ENCODE assay signal across 9 cellular contexts in genomic region chr3:141659821-141660597, GRCh38.
A peak's percentile ranks its signal among the peaks of the same experiment; 100 is the strongest.
DNase-seq lines count a peak whose midpoint lies in the region; ATAC-seq, FAIRE-seq and TF ChIP-seq lines count a peak whose summit lies in the region.
"Had no signal": no experiment of that assay in that cellular context is flagged by ENCODE, and none has a peak within 500 bp of the region (broad histone marks: within the 10 kb centered on the region; RNA-seq: fewer than 3 reads in every experiment).

No MANE protein-coding gene starts in this region.

- POLR2A ChIA-PET in K562 (lab: Yijun Ruan, JAX), result interaction anchor here (0.5 to 2.2 kb wide), 2 partner anchors 21 to 143 kb away, joined by 3 to 7 read pairs; no protein-coding TSS in a partner anchor

- TF ChIP-seq EP300 in K562 (IDR thresholded peaks at IDR 0.05; ENCODE audit: low read length) (no peak), sigmoid colon (IDR thresholded peaks at IDR 0.05) (no peak)

- H3K36me3 ChIP-seq in K562 (ENCODE audit: control insufficient read depth, insufficient read depth, low read length) (no peaks in the 10 kb centered on the region), sigmoid colon (no peaks in the 10 kb centered on the region)

- TF ChIP-seq CTCF in K562 (IDR thresholded peaks at IDR 0.05 in 2 of 3, conservative IDR thresholded peaks at IDR 0.05 in 1 of 3; ENCODE audit: insufficient read depth in 2 of 3, low read depth in 1 of 3, low read length in 3 of 3), result no peak
- TF ChIP-seq CTCF in sigmoid colon (IDR thresholded peaks at IDR 0.05), result no peak

- no peaks in the 10 kb centered on the region for H3K9me1 ChIP-seq in K562 (ENCODE audit: control insufficient read depth, insufficient read depth, low read length)

- H3K9me3 ChIP-seq in K562 (replicated peaks; ENCODE audit: control insufficient read depth, insufficient read depth, low read depth, low read length) (no peaks in the 10 kb centered on the region), sigmoid colon (no peaks in the 10 kb centered on the region)

- H2AFZ ChIP-seq in K562 (ENCODE audit: low read depth, low read length), result peak overlapping the region; percentile 86

- intact Hi-C loops in K562 (cut with micrococcal nuclease) (no loop called here), sigmoid colon (cut with DNase I) (loop anchor here (2.0 to 10.0 kb wide), 5 partner anchors 77 to 565 kb away; partner anchors contain the start of genes GK5, RASA2 and RNF7)

- ATAC-seq in K562 (peak; percentile 90), GM19035 (IDR thresholded peaks at IDR 0.05; ENCODE audit: unreplicated experiment) (no peak)

- no TSS peak for BruUV-seq in K562 (replicated peaks; lab: Mats Ljungman, UMichigan)

- in situ Hi-C loops in K562 (cut with MboI), result no loop called here

- H3K27me3 ChIP-seq in K562 (ENCODE audit: control insufficient read depth in 2 of 2, insufficient read depth in 2 of 2, low read length in 2 of 2) (peaks cover 16 to 29% of the 10 kb centered on the region in 2 experiments), sigmoid colon (no peaks in the 10 kb centered on the region)

- peak overlapping the region in 1 of 2 experiments; percentile 87; a peak in 2 of 4 replicates for H3K9ac ChIP-seq in K562 (ENCODE audit: insufficient read depth in 1 of 2, low read depth in 2 of 2, low read length in 2 of 2)

- H3K79me2 ChIP-seq in K562 (ENCODE audit: control insufficient read depth, insufficient read depth, low read length), result no peaks in the 10 kb centered on the region

- WGBS in K562 (ENCODE audit: insufficient coverage, low coverage, missing lambda C conversion rate), result 12% methylated on average over 41 of the region's 64 CpGs
- 1 to 3% methylated on average over 64 of the region's 64 CpGs for WGBS in sigmoid colon, 2 donors

- no peak overlapping the region for H3K27ac ChIP-seq in K562 (ENCODE audit: extremely low read depth, low read depth, low read length)
- peak overlapping the region; percentile 64 to 94 (median 88) for H3K27ac ChIP-seq in sigmoid colon

- FAIRE-seq in K562 (lab: Jason Lieb, UNC), result no peak
- FAIRE-seq: G401.6 had no signal

- TF ChIP-seq POLR2A in K562 (conservative IDR thresholded peaks at IDR 0.05), result no peak
- TF ChIP-seq POLR2A in sigmoid colon (IDR thresholded peaks at IDR 0.05), result peak; percentile 73 to 83

- CTCF ChIA-PET in K562 (lab: Yijun Ruan, JAX; ENCODE audit: low intra/inter-chr PET ratio), result no interaction called here

- H3K4me1 ChIP-seq in K562 (replicated peaks in 1 of 2; ENCODE audit: control insufficient read depth in 2 of 2, insufficient read depth in 2 of 2, low read length in 2 of 2) (peaks cover 13 to 20% of the 10 kb centered on the region in 2 experiments; a peak in 4 of 5 replicates), sigmoid colon (peaks cover 0 to 52% (median 42%) of the 10 kb centered on the region in 4 donors)

- no peak for TF ChIP-seq RAD21 in K562 (CRISPR knock-in tag; conservative IDR thresholded peaks at IDR 0.05 in 1 of 2, IDR thresholded peaks at IDR 0.05 in 1 of 2)

- DNase-seq in NCI-H748 (lab: John Stamatoyannopoulos, UW; ENCODE audit: unreplicated experiment) (peak; percentile 55), NCI-H748 treated with DMSO at 0.1 percent for 48 hours (lab: John Stamatoyannopoulos, UW) (no peak), NCI-H2107 (lab: John Stamatoyannopoulos, UW) (peak; percentile 51), K562 (ENCODE audit: extremely low read depth in 1 of 4, low spot score in 3 of 4) (peak; percentile 29 to 47 (median 37)), iPS-NIHi7 (ENCODE audit: extremely low spot score) (peak; percentile 69), sigmoid colon (peak; percentile 90), activated gamma-delta T cell (lab: John Stamatoyannopoulos, UW) (no peak)

- peak overlapping the region; percentile 27 for H3K4me3 ChIP-seq in K562
- H3K4me3 ChIP-seq in sigmoid colon, result peak overlapping the region; percentile 53 to 73 (median 58)

- no peaks in the 10 kb centered on the region for H4K20me1 ChIP-seq in K562 (replicated peaks; ENCODE audit: control insufficient read depth, insufficient read depth, low read length)

- peak overlapping the region; percentile 71 for H3K4me2 ChIP-seq in K562 (ENCODE audit: insufficient read depth, low read length)

TF ChIP-seq in K562, 482 proteins besides CTCF, POLR2A, EP300 and RAD21 (continues in another document):
- TF ChIP-seq GMEB1 (CRISPR knock-in tag; IDR thresholded peaks at IDR 0.05), result no peak
- TF ChIP-seq L3MBTL2 (IDR thresholded peaks at IDR 0.05), result peak; percentile 80
- no peak for TF ChIP-seq FOXJ2 (tag; IDR thresholded peaks at IDR 0.05)
- TF ChIP-seq MAZ (CRISPR knock-in tag; conservative IDR thresholded peaks at IDR 0.05 in 1 of 2, IDR thresholded peaks at IDR 0.05 in 1 of 2), result peak in 1 of 2 experiments; percentile 23; a peak in 1 of 4 replicates
- no peak for TF ChIP-seq SAFB2 (IDR thresholded peaks at IDR 0.05; ENCODE audit: borderline replicate concordance, low read depth, low read length, severe bottlenecking)
- TF ChIP-seq ZNF586 (CRISPR knock-in tag; conservative IDR thresholded peaks at IDR 0.05), result no peak
- TF ChIP-seq SIN3A (IDR thresholded peaks at IDR 0.05; ENCODE audit: borderline replicate concordance in 2 of 2, control insufficient read depth in 1 of 2, low read depth in 2 of 2, low read length in 2 of 2), result no peak
- TF ChIP-seq ZZZ3 (IDR thresholded peaks at IDR 0.05), result no peak
- TF ChIP-seq PRMT5 (CRISPR knock-in tag; IDR thresholded peaks at IDR 0.05), result no peak
- no peak for TF ChIP-seq MECOM (CRISPR knock-in tag; IDR thresholded peaks at IDR 0.05)
- TF ChIP-seq KDM5B (IDR thresholded peaks at IDR 0.05; ENCODE audit: insufficient replicate concordance, low read depth, low read length), result peak; percentile 47
- TF ChIP-seq SRF (CRISPR knock-in tag; IDR thresholded peaks at IDR 0.05), result no peak
- TF ChIP-seq MTA1 (IDR thresholded peaks at IDR 0.05; ENCODE audit: borderline replicate concordance), result no peak
- no peak for TF ChIP-seq XRCC3 (IDR thresholded peaks at IDR 0.05)
- TF ChIP-seq ZNF436 (CRISPR knock-in tag; IDR thresholded peaks at IDR 0.05), result no peak
- TF ChIP-seq, protein P1, sequence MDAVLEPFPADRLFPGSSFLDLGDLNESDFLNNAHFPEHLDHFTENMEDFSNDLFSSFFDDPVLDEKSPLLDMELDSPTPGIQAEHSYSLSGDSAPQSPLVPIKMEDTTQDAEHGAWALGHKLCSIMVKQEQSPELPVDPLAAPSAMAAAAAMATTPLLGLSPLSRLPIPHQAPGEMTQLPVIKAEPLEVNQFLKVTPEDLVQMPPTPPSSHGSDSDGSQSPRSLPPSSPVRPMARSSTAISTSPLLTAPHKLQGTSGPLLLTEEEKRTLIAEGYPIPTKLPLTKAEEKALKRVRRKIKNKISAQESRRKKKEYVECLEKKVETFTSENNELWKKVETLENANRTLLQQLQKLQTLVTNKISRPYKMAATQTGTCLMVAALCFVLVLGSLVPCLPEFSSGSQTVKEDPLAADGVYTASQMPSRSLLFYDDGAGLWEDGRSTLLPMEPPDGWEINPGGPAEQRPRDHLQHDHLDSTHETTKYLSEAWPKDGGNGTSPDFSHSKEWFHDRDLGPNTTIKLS (IDR thresholded peaks at IDR 0.05; ENCODE audit: borderline replicate concordance, low read depth), result peak; percentile 50; the same call in 1 of the 2 replicates
- TF ChIP-seq, protein P2, sequence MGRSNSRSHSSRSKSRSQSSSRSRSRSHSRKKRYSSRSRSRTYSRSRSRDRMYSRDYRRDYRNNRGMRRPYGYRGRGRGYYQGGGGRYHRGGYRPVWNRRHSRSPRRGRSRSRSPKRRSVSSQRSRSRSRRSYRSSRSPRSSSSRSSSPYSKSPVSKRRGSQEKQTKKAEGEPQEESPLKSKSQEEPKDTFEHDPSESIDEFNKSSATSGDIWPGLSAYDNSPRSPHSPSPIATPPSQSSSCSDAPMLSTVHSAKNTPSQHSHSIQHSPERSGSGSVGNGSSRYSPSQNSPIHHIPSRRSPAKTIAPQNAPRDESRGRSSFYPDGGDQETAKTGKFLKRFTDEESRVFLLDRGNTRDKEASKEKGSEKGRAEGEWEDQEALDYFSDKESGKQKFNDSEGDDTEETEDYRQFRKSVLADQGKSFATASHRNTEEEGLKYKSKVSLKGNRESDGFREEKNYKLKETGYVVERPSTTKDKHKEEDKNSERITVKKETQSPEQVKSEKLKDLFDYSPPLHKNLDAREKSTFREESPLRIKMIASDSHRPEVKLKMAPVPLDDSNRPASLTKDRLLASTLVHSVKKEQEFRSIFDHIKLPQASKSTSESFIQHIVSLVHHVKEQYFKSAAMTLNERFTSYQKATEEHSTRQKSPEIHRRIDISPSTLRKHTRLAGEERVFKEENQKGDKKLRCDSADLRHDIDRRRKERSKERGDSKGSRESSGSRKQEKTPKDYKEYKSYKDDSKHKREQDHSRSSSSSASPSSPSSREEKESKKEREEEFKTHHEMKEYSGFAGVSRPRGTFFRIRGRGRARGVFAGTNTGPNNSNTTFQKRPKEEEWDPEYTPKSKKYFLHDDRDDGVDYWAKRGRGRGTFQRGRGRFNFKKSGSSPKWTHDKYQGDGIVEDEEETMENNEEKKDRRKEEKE (IDR thresholded peaks at IDR 0.05; ENCODE audit: borderline replicate concordance in 1 of 2, control insufficient read depth in 1 of 2, low read depth in 2 of 2, low read length in 1 of 2), result no peak
- TF ChIP-seq CHD4 (IDR thresholded peaks at IDR 0.05; ENCODE audit: insufficient read depth, insufficient replicate concordance, low read depth, low read length, poor library complexity, severe bottlenecking), result no peak

Comparison
In these comparisons a context has a peak if more than half of its experiments do, and no peak if none do; other contexts are left out.
1. DNase-seq: peak in NCI-H748 (single experiment), NCI-H2107 (single experiment), K562 (4 of 4), iPS-NIHi7 (single experiment) and sigmoid colon (single experiment); none in NCI-H748 treated with DMSO at 0.1 percent for 48 hours (single experiment) and activated gamma-delta T cell (single experiment).